ENCODE assay signal across 32 cellular contexts in the genomic region with DNA sequence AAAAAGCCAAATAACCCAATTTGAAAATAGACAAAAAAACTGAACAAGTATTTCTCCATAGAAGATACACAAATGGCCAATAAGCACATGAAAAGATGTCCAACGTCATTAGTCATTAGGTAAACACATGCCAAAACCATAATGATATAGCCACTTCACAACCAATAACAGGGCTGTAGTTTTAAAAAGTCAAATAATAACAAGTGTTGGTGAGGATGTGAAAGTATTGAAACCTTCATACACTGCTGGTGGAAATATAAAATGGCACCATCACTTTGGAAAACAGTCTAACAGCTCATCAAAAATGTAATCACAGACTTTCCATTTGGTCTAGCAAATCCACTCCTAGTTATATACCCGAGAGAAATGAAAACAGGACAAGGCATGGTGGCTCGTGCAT.
A peak's percentile ranks its signal among the peaks of the same experiment; 100 is the strongest.
DNase-seq lines count a peak whose midpoint lies in the region; ATAC-seq, FAIRE-seq and TF ChIP-seq lines count a peak whose summit lies in the region.
"Had no signal": no experiment of that assay in that cellular context is flagged by ENCODE, and none has a peak within 500 bp of the region (broad histone marks: within the 10 kb centered on the region; RNA-seq: fewer than 3 reads in every experiment).

No MANE protein-coding gene starts in this region.

- CTCF ChIA-PET in HEK293 (lab: Yijun Ruan, JAX) (no interaction called here), GM12878 (lab: Yijun Ruan, JAX) (no interaction called here)

- SMC1A ChIA-PET in GM12878 (lab: Charles Lee; ENCODE audit: uncharacterized antibody, unreplicated experiment) = no interaction called here

- FAIRE-seq in GM12878 (lab: Jason Lieb, UNC) = peak; percentile 47
- FAIRE-seq in urothelium cell line (lab: Jason Lieb, UNC) = peak; percentile 48
- FAIRE-seq: A204.1, A549 had no signal

- TF ChIP-seq RAD21 in GM12878 (IDR thresholded peaks at IDR 0.05; ENCODE audit: insufficient read depth, low read depth, low read length) = no peak

- H3K4me2 ChIP-seq in GM12878 (ENCODE audit: control insufficient read depth, insufficient read depth) = no peak overlapping the region
- H3K4me2 ChIP-seq: A549; BLaER1; BLaER1 treated with 17β-estradiol and CSF1 and Interleukin-3, amounts not matched to agents 10 nM and 100 nM had no signal

- no peak for DNase-seq in GM12878 (ENCODE audit: low read depth, low spot score)
- no peak for DNase-seq in urothelium cell line (ENCODE audit: low spot score)
- DNase-seq in SHP77 (lab: John Stamatoyannopoulos, UW) = no peak
- DNase-seq in NCI-H526 treated with DMSO at 0.1 percent for 48 hours (lab: John Stamatoyannopoulos, UW) = no peak
- DNase-seq: 8988T; ACHN; AML-193; BE2C; C1 segment of cervical spinal cord; Caco-2; Calu3; CD4-positive, alpha-beta memory T cell; CD4-positive, alpha-beta T cell; CD4-positive, CD25-positive, alpha-beta regulatory T cell; CD8-positive, alpha-beta memory T cell; CD8-positive, alpha-beta T cell; COR-L47; DMS 273 treated with DMSO at 0.1 percent for 48 hours; DMS153; DMS53; DMS79; DMS79 treated with DMSO at 0.1 percent for 48 hours; DND-41; EL had no signal

- TF ChIP-seq POLR2A in GM12878 (IDR thresholded peaks at IDR 0.05; ENCODE audit: low read depth, low read length) = no peak

- H3K36me3 ChIP-seq in HEK293 (ENCODE audit: control insufficient read depth in 2 of 2, insufficient read depth in 1 of 2, low read length in 2 of 2) (no peaks in the 10 kb centered on the region), GM12878 (ENCODE audit: control insufficient read depth in 2 of 2, insufficient read depth in 2 of 2, low read length in 1 of 2) (no peaks in the 10 kb centered on the region)
- H3K36me3 ChIP-seq: BE2C; BLaER1; BLaER1 treated with 17β-estradiol and CSF1 and Interleukin-3, amounts not matched to agents 10 nM and 100 nM had no signal

- no TSS peak for BruUV-seq in GM12878 (replicated peaks; lab: Mats Ljungman, UMichigan)

- WGBS in GM12878 (ENCODE audit: insufficient coverage, insufficient replicate concordance, low lambda C conversion rate, missing lambda C conversion rate) = 21% methylated on average over 3 of the region's 3 CpGs

- no peaks in the 10 kb centered on the region for H3K4me1 ChIP-seq in HEK293 (ENCODE audit: control insufficient read depth, insufficient read depth, low read length)
- H3K4me1 ChIP-seq in GM12878 (ENCODE audit: control insufficient read depth, insufficient read depth, low read length) = no peaks in the 10 kb centered on the region
- H3K4me1 ChIP-seq: Caco-2 had no signal

- H3K79me2 ChIP-seq in GM12878 (ENCODE audit: control insufficient read depth, insufficient read depth, low read length) = no peaks in the 10 kb centered on the region

- RAD21 ChIA-PET in GM12878 (lab: Charles Lee; ENCODE audit: unreplicated experiment) = no interaction called here

- no peak overlapping the region for H3K9ac ChIP-seq in GM12878 (ENCODE audit: control insufficient read depth, insufficient read depth, low read length)
- H3K9ac ChIP-seq: BLaER1; BLaER1 treated with 17β-estradiol and CSF1 and Interleukin-3, amounts not matched to agents 10 nM and 100 nM had no signal

- no peak overlapping the region for H2AFZ ChIP-seq in GM12878 (ENCODE audit: control insufficient read depth, low read depth, low read length)

- TF ChIP-seq EP300 in GM12878 (IDR thresholded peaks at IDR 0.05; ENCODE audit: borderline replicate concordance in 1 of 2, control insufficient read depth in 1 of 2, low read depth in 2 of 2, low read length in 2 of 2) = no peak

- no peaks in the 10 kb centered on the region for H4K20me1 ChIP-seq in GM12878 (ENCODE audit: control insufficient read depth, insufficient read depth)
- H4K20me1 ChIP-seq: BLaER1; BLaER1 treated with 17β-estradiol and CSF1 and Interleukin-3, amounts not matched to agents 10 nM and 100 nM had no signal

- in situ Hi-C loops in GM12878 (cut with MboI) = no loop called here

- intact Hi-C loops in GM12878 (cut with micrococcal nuclease; ENCODE audit: unreplicated experiment) = no loop called here

- H3K27me3 ChIP-seq in GM12878 (replicated peaks in 1 of 2; ENCODE audit: control insufficient read depth in 2 of 2, insufficient read depth in 2 of 2, low read length in 1 of 2) = no peaks in the 10 kb centered on the region
- H3K27me3 ChIP-seq: BLaER1; BLaER1 treated with 17β-estradiol and CSF1 and Interleukin-3, amounts not matched to agents 10 nM and 100 nM had no signal

- POLR2A ChIA-PET in HEK293 (lab: Yijun Ruan, JAX) = interaction anchor here (0.9 to 1.0 kb wide), 2 partner anchors 13 to 531 kb away, joined by 3 read pairs; a partner anchor contains a TSS
- POLR2A ChIA-PET in GM12878 (lab: Charles Lee) = no interaction called here

- ATAC-seq in GM12878 = no peak
- no peak for ATAC-seq in HG03342 (IDR thresholded peaks at IDR 0.05; ENCODE audit: unreplicated experiment)
- ATAC-seq: A549; CD8-positive, alpha-beta T cell had no signal

- H3K27ac ChIP-seq in HEK293 (ENCODE audit: extremely low read depth, low read depth, low read length) (no peak overlapping the region), GM12878 (ENCODE audit: control insufficient read depth, insufficient read depth) (no peak overlapping the region)
- H3K27ac ChIP-seq: 22Rv1; A549; BLaER1; BLaER1 treated with 17β-estradiol and CSF1 and Interleukin-3, amounts not matched to agents 10 nM and 100 nM; C4-2B had no signal

- H3K4me3 ChIP-seq in HEK293 (ENCODE audit: low read depth, low read length) (no peak overlapping the region), GM12878 (no peak overlapping the region)
- H3K4me3 ChIP-seq: A549; BLaER1; BLaER1 treated with 17β-estradiol and CSF1 and Interleukin-3, amounts not matched to agents 10 nM and 100 nM had no signal

- H3K9me3 ChIP-seq in HEK293 (ENCODE audit: control insufficient read depth, insufficient read depth, low read depth, low read length) = no peaks in the 10 kb centered on the region
- no peaks in the 10 kb centered on the region; the same call in 1 of the 3 replicates for H3K9me3 ChIP-seq in GM12878 (replicated peaks; ENCODE audit: control insufficient read depth, insufficient read depth, low read length)
- H3K9me3 ChIP-seq: BE2C had no signal

- no peak for TF ChIP-seq CTCF in HEK293 (tag by site-specific recombination; IDR thresholded peaks at IDR 0.05)
- no peak for TF ChIP-seq CTCF in GM12878 (IDR thresholded peaks at IDR 0.05 in 2 of 3, conservative IDR thresholded peaks at IDR 0.05 in 1 of 3; ENCODE audit: control insufficient read depth in 2 of 3, extremely low read depth in 1 of 3, insufficient read depth in 1 of 3, low read depth in 3 of 3, low read length in 3 of 3)

TF ChIP-seq in HEK293, 187 proteins besides CTCF, POLR2A, EP300 and RAD21:
- TF ChIP-seq GLIS2 (tag by site-specific recombination; IDR thresholded peaks at IDR 0.05) = no peak
- no peak for TF ChIP-seq HOXA7 (CRISPR knock-in tag; IDR thresholded peaks at IDR 0.05; ENCODE audit: borderline replicate concordance)
- no peak for TF ChIP-seq REPIN1 (tag by site-specific recombination; IDR thresholded peaks at IDR 0.05; ENCODE audit: low read depth)
- TF ChIP-seq ZNF350 (tag by site-specific recombination; IDR thresholded peaks at IDR 0.05) = no peak
- no peak for TF ChIP-seq ZNF558 (tag by site-specific recombination; IDR thresholded peaks at IDR 0.05)
- peak; percentile 96 for TF ChIP-seq ZNF184 (tag by site-specific recombination; IDR thresholded peaks at IDR 0.05)
TF ChIP-seq in HEK293: peak in this region for 1.

TF ChIP-seq in GM12878, 131 proteins besides CTCF, POLR2A, EP300 and RAD21 (continues in another document):
- no peak for TF ChIP-seq NRF1 (conservative IDR thresholded peaks at IDR 0.05; ENCODE audit: low read depth, low read length)
- TF ChIP-seq FOXK2 (IDR thresholded peaks at IDR 0.05) = no peak
- TF ChIP-seq, protein P1, sequence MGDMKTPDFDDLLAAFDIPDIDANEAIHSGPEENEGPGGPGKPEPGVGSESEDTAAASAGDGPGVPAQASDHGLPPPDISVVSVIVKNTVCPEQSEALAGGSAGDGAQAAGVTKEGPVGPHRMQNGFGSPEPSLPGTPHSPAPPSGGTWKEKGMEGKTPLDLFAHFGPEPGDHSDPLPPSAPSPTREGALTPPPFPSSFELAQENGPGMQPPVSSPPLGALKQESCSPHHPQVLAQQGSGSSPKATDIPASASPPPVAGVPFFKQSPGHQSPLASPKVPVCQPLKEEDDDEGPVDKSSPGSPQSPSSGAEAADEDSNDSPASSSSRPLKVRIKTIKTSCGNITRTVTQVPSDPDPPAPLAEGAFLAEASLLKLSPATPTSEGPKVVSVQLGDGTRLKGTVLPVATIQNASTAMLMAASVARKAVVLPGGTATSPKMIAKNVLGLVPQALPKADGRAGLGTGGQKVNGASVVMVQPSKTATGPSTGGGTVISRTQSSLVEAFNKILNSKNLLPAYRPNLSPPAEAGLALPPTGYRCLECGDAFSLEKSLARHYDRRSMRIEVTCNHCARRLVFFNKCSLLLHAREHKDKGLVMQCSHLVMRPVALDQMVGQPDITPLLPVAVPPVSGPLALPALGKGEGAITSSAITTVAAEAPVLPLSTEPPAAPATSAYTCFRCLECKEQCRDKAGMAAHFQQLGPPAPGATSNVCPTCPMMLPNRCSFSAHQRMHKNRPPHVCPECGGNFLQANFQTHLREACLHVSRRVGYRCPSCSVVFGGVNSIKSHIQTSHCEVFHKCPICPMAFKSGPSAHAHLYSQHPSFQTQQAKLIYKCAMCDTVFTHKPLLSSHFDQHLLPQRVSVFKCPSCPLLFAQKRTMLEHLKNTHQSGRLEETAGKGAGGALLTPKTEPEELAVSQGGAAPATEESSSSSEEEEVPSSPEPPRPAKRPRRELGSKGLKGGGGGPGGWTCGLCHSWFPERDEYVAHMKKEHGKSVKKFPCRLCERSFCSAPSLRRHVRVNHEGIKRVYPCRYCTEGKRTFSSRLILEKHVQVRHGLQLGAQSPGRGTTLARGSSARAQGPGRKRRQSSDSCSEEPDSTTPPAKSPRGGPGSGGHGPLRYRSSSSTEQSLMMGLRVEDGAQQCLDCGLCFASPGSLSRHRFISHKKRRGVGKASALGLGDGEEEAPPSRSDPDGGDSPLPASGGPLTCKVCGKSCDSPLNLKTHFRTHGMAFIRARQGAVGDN (IDR thresholded peaks at IDR 0.05) = no peak
- TF ChIP-seq, protein P2, sequence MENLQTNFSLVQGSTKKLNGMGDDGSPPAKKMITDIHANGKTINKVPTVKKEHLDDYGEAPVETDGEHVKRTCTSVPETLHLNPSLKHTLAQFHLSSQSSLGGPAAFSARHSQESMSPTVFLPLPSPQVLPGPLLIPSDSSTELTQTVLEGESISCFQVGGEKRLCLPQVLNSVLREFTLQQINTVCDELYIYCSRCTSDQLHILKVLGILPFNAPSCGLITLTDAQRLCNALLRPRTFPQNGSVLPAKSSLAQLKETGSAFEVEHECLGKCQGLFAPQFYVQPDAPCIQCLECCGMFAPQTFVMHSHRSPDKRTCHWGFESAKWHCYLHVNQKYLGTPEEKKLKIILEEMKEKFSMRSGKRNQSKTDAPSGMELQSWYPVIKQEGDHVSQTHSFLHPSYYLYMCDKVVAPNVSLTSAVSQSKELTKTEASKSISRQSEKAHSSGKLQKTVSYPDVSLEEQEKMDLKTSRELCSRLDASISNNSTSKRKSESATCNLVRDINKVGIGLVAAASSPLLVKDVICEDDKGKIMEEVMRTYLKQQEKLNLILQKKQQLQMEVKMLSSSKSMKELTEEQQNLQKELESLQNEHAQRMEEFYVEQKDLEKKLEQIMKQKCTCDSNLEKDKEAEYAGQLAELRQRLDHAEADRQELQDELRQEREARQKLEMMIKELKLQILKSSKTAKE (IDR thresholded peaks at IDR 0.05; ENCODE audit: low read depth, poor library complexity, severe bottlenecking) = no peak
